Comparison of ENCODE assay signal across 8 cellular contexts in the genomic region with DNA sequence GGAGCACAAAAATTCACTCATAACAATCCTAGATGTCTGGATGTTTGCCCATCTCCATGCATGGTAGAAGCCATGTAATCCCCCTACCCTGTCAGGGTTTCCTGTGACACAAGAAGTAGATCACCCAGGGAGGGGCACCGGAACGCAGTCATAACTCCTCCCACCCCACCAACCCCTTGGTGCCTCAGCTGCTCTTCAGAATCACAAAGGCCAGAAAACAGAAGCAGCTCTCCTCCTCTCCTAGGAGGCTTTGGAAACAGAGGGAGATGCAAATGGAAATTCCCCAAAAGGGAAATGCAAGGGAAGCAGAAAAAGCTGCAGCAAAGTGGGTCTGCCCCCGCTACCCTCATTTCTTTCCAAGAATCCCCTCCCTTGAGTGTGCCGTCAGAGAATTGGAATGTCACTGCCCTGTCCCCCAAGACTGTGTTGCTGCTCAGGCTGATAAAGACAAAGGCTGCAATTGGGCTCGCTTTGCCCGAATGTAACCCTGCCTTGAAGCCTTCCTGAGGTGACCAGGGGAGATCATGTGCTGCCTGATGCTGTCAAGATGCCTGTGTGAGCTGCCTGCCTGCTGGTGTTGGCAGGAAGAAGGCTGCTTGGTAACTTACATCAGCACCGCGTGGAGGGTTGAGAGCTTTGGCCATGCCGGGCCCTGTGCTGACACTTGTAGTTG.
A peak's percentile ranks its signal among the peaks of the same experiment; 100 is the strongest.
DNase-seq lines count a peak whose midpoint lies in the region; FAIRE-seq and TF ChIP-seq lines count a peak whose summit lies in the region.

No MANE protein-coding gene starts in this region.

- no peak for TF ChIP-seq CTCF in cardiac muscle cell (IDR thresholded peaks at IDR 0.05; ENCODE audit: low read depth, low read length)
- TF ChIP-seq CTCF in GM10248 (IDR thresholded peaks at IDR 0.05; ENCODE audit: control extremely low read depth, extremely low read depth, low read depth, missing control alignments) = no peak

- peak overlapping the region; percentile 95 for H3K27ac ChIP-seq in cardiac muscle cell

- H3K36me3 ChIP-seq in cardiac muscle cell = no peaks in the 10 kb centered on the region

- CTCF ChIA-PET in GM10248 (lab: Yijun Ruan, JAX) = interaction anchor here (1.0 to 1.6 kb wide), 3 partner anchors 11 to 131 kb away, joined by 3 to 5 read pairs (median 3); no protein-coding TSS in a partner anchor

- peak; percentile 9 for FAIRE-seq in TTC549 (lab: Jason Lieb, UNC)

- no peaks in the 10 kb centered on the region for H3K27me3 ChIP-seq in cardiac muscle cell

- peaks cover 17% of the 10 kb centered on the region for H3K4me1 ChIP-seq in cardiac muscle cell (ENCODE audit: low read depth)

- no peak overlapping the region for H3K4me3 ChIP-seq in cardiac muscle cell

- POLR2A ChIA-PET in GM10248 (lab: Yijun Ruan, JAX) = no interaction called here

- DNase-seq in GM03348 (ENCODE audit: low spot score) (peak; percentile 59), cardiac muscle cell (ENCODE audit: low read depth in 1 of 2, low spot score in 1 of 2) (peak; percentile 91), nucleus accumbens (lab: John Stamatoyannopoulos, UW) (peak in 53 of 56 donors; percentile 3 to 89 (median 49)), NCI-H146 treated with DMSO at 0.1 percent for 48 hours (lab: John Stamatoyannopoulos, UW; ENCODE audit: unreplicated experiment) (no peak), HPDE6-E6E7 (ENCODE audit: extremely low spot score) (no peak), GM10248 (ENCODE audit: extremely low spot score) (no peak)
- DNase-seq in effector CD8-positive, alpha-beta T cell (lab: John Stamatoyannopoulos, UW) = no peak

- H3K9me3 ChIP-seq in cardiac muscle cell (ENCODE audit: low read depth) = no peaks in the 10 kb centered on the region

Comparison
In these comparisons a context has a peak if more than half of its experiments do, and no peak if none do; other contexts are left out.
1. DNase-seq: peak in GM03348 (single experiment), cardiac muscle cell (2 of 2) and nucleus accumbens (53 of 56); none in NCI-H146 treated with DMSO at 0.1 percent for 48 hours (single experiment), HPDE6-E6E7 (single experiment), GM10248 (single experiment) and effector CD8-positive, alpha-beta T cell (single experiment).